In genomic region chr2:71070294-71071025, GRCh38 we compare ENCODE assay signal across 8 cellular contexts. TPM values are rescaled to one million over a fixed set of nuclear protein-coding genes. Genes with fewer than 3 reads are reported as not detected.
A peak's percentile ranks its signal among the peaks of the same experiment; 100 is the strongest.
DNase-seq lines count a peak whose midpoint lies in the region; ATAC-seq, FAIRE-seq and TF ChIP-seq lines count a peak whose summit lies in the region.

No MANE protein-coding gene starts in this region.

- no peak overlapping the region for H3K4me2 ChIP-seq in A549
- peak overlapping the region; percentile 87 for H3K4me2 ChIP-seq in neural cell (ENCODE audit: low read length)

- TF ChIP-seq EP300 in A549 (IDR thresholded peaks at IDR 0.05) (no peak), neural cell (conservative IDR thresholded peaks at IDR 0.05; ENCODE audit: poor library complexity, severe bottlenecking) (no peak)

- ATAC-seq in A549 (peak in 1 of 2 experiments; percentile 41; a peak in 3 of 6 replicates), HG03521 (IDR thresholded peaks at IDR 0.05; ENCODE audit: unreplicated experiment) (no peak), GM18517 (IDR thresholded peaks at IDR 0.05; ENCODE audit: unreplicated experiment) (no peak)

- H3K9me3 ChIP-seq in A549 (no peaks in the 10 kb centered on the region), neural cell (ENCODE audit: low read length) (no peaks in the 10 kb centered on the region)

- H3K9ac ChIP-seq in neural cell (ENCODE audit: low read length) = no peak overlapping the region

- H2AFZ ChIP-seq in neural cell (ENCODE audit: low read depth, low read length) = no peak overlapping the region

- H3K27me3 ChIP-seq in neural cell (ENCODE audit: insufficient read depth, low read depth, low read length) = no peaks in the 10 kb centered on the region

- no peaks in the 10 kb centered on the region for H4K20me1 ChIP-seq in neural cell (ENCODE audit: insufficient read depth)

- POLR2A ChIA-PET in A549 (lab: Yijun Ruan, JAX) (interaction anchor here (0.5 kb wide), 1 partner anchor 13 kb away, joined by 3 read pairs; no protein-coding TSS in a partner anchor), GM10248 (lab: Yijun Ruan, JAX) (interaction anchor here (1.6 kb wide), 1 partner anchor 60 kb away, joined by 9 read pairs; the partner anchor contains the start of genes MCEE and MPHOSPH10)

- H3K27ac ChIP-seq in A549 (no peak overlapping the region), coronary artery (peak overlapping the region in 1 of 2 donors; percentile 68), neural cell (ENCODE audit: low read length) (no peak overlapping the region)

- no peak for TF ChIP-seq POLR2A in A549 (IDR thresholded peaks at IDR 0.05; ENCODE audit: low read length)

- CTCF ChIA-PET in A549 (lab: Yijun Ruan, JAX) (interaction anchor here (0.6 to 4.0 kb wide), 13 partner anchors 9 to 206 kb away, joined by 3 to 18 read pairs (median 3); no protein-coding TSS in a partner anchor), GM10248 (lab: Yijun Ruan, JAX) (interaction anchor here (0.8 to 6.1 kb wide), 21 partner anchors 8 to 262 kb away, joined by 3 to 49 read pairs (median 5); partner anchors contain the start of genes MCEE, MPHOSPH10 and ZNF638)

- peak; percentile 21; the same call in 1 of the 3 replicates for TF ChIP-seq CTCF in A549 (IDR thresholded peaks at IDR 0.05)
- peak; percentile 32 for TF ChIP-seq CTCF in GM10248 (IDR thresholded peaks at IDR 0.05; ENCODE audit: control extremely low read depth, extremely low read depth, low read depth, missing control alignments)
- TF ChIP-seq CTCF in coronary artery (IDR thresholded peaks at IDR 0.05) = no peak
- TF ChIP-seq CTCF in neural cell (IDR thresholded peaks at IDR 0.05; ENCODE audit: poor library complexity, severe bottlenecking) = peak; percentile 62

- TF ChIP-seq RAD21 in A549 (conservative IDR thresholded peaks at IDR 0.05 in 1 of 2, IDR thresholded peaks at IDR 0.05 in 1 of 2) = peak in 1 of 2 experiments; percentile 31; a peak in 2 of 5 replicates
- TF ChIP-seq RAD21 in neural cell (conservative IDR thresholded peaks at IDR 0.05) = peak; percentile 51

- no peaks in the 10 kb centered on the region for H3F3A ChIP-seq in neural cell (ENCODE audit: insufficient read depth, low read length, poor library complexity, severe bottlenecking)

- no peak overlapping the region for H3K4me3 ChIP-seq in A549
- peak overlapping the region; percentile 89 for H3K4me3 ChIP-seq in coronary artery
- peak overlapping the region; percentile 79 for H3K4me3 ChIP-seq in neural cell (ENCODE audit: low read length)

- WGBS in A549 (ENCODE audit: missing lambda C conversion rate) = 66% methylated on average over 10 of the region's 10 CpGs

- H3K4me1 ChIP-seq in A549 = peaks cover 12% of the 10 kb centered on the region; the same call in 2 of the 3 replicates

- no peak for FAIRE-seq in A549 (lab: Jason Lieb, UNC)

- peak; percentile 58 to 70 for DNase-seq in A549 (ENCODE audit: low read depth in 1 of 2, low spot score in 1 of 2)
- DNase-seq in GM10248 (ENCODE audit: extremely low spot score) = peak; percentile 27
- peak; percentile 22 to 63 for DNase-seq in NOMO-1 (lab: John Stamatoyannopoulos, UW; ENCODE audit: unreplicated experiment in 2 of 2)
- no peak for DNase-seq in coronary artery (ENCODE audit: low spot score)
- no peak for DNase-seq in NCI-H1092 treated with DMSO at 0.1 percent for 48 hours (lab: John Stamatoyannopoulos, UW)

- no peaks in the 10 kb centered on the region for H3K9me2 ChIP-seq in neural cell (ENCODE audit: insufficient read depth, low read length)

- H3K36me3 ChIP-seq in neural cell (ENCODE audit: insufficient read depth, low read length) = no peaks in the 10 kb centered on the region

- peaks cover 28% of the 10 kb centered on the region for H3K79me2 ChIP-seq in neural cell (replicated peaks; ENCODE audit: insufficient read depth, low read length)

TF ChIP-seq in A549, 52 proteins besides CTCF, POLR2A, EP300 and RAD21 (continues in another document):
- TF ChIP-seq ZFP36 (IDR thresholded peaks at IDR 0.05; ENCODE audit: borderline replicate concordance, partially characterized antibody) (no peak), ZNF302 (CRISPR knock-in tag; IDR thresholded peaks at IDR 0.05) (no peak), MYC (IDR thresholded peaks at IDR 0.05; ENCODE audit: borderline replicate concordance, low read length) (no peak), TFCP2L1 (CRISPR knock-in tag; IDR thresholded peaks at IDR 0.05) (no peak), NPAS2 (CRISPR knock-in tag; IDR thresholded peaks at IDR 0.05; ENCODE audit: borderline replicate concordance) (no peak), HOXB5 (CRISPR knock-in tag; IDR thresholded peaks at IDR 0.05) (no peak)
- TF ChIP-seq, protein P1, sequence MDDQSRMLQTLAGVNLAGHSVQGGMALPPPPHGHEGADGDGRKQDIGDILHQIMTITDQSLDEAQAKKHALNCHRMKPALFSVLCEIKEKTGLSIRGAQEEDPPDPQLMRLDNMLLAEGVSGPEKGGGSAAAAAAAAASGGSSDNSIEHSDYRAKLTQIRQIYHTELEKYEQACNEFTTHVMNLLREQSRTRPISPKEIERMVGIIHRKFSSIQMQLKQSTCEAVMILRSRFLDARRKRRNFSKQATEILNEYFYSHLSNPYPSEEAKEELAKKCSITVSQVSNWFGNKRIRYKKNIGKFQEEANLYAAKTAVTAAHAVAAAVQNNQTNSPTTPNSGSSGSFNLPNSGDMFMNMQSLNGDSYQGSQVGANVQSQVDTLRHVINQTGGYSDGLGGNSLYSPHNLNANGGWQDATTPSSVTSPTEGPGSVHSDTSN (IDR thresholded peaks at IDR 0.05) = no peak
- TF ChIP-seq, protein P2, sequence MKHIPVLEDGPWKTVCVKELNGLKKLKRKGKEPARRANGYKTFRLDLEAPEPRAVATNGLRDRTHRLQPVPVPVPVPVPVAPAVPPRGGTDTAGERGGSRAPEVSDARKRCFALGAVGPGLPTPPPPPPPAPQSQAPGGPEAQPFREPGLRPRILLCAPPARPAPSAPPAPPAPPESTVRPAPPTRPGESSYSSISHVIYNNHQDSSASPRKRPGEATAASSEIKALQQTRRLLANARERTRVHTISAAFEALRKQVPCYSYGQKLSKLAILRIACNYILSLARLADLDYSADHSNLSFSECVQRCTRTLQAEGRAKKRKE (CRISPR knock-in tag; IDR thresholded peaks at IDR 0.05; ENCODE audit: low read depth) = no peak

TF ChIP-seq in neural cell, 6 proteins besides CTCF, POLR2A, EP300 and RAD21:
- TF ChIP-seq SMC3 (conservative IDR thresholded peaks at IDR 0.05; ENCODE audit: poor library complexity) (peak; percentile 68), POLR2AphosphoS5 (IDR thresholded peaks at IDR 0.05) (no peak), REST (IDR thresholded peaks at IDR 0.05; ENCODE audit: borderline replicate concordance) (no peak), EZH2 (IDR thresholded peaks at IDR 0.05; ENCODE audit: borderline replicate concordance, insufficient read depth, low read length, poor library complexity, severe bottlenecking) (no peak), TAF1 (IDR thresholded peaks at IDR 0.05; ENCODE audit: low read depth) (no peak), MXI1 (conservative IDR thresholded peaks at IDR 0.05; ENCODE audit: poor library complexity, severe bottlenecking) (no peak)

RNA-seq across cellular contexts. Expression of gene NAGK, which starts 2.0 kb away (rescaled TPM):
- 41.2 and 42.2 TPM in 2 replicates for polyA plus RNA-seq in A549 (2011; rRNA removed)
- 61.5 and 66.0 TPM in 2 replicates for polyA plus RNA-seq in A549 (2012; cell fraction: cytosol; rRNA removed)
- 94.0 and 105 TPM in 2 replicates for polyA plus RNA-seq in A549 (2012; cell fraction: nucleus; rRNA removed)
- 93.6 to 134 TPM (median 119 TPM) in 3 replicates for polyA plus RNA-seq in A549 (2017; fragmentation: RNase III; extraction: RNeasy Plus Mini Kit Qiagen cat#74134 plus additional on column Dnase treatment)
- polyA minus RNA-seq in A549 (2011; rRNA and poly(A)+ RNA removed) = 35.5 and 36.3 TPM in 2 replicates
- 123 and 180 TPM in 2 replicates for polyA plus RNA-seq in neural cell
- polyA minus RNA-seq in neural cell = 65.2 and 74.0 TPM in 2 replicates

RNA-seq across cellular contexts. Expression of gene MCEE, which starts 59.6 kb away (rescaled TPM):
- polyA plus RNA-seq in A549 (2011; rRNA removed) (15.8 and 17.7 TPM in 2 replicates), A549 (2017; fragmentation: RNase III; extraction: RNeasy Plus Mini Kit Qiagen cat#74134 plus additional on column Dnase treatment) (9.7 to 10.7 TPM (median 10.3 TPM) in 3 replicates), neural cell (25.9 and 28.3 TPM in 2 replicates)
- polyA plus RNA-seq in A549 (2012; cell fraction: cytosol; rRNA removed) = 6.0 and 6.5 TPM in 2 replicates
- polyA plus RNA-seq in A549 (2012; cell fraction: nucleus; rRNA removed) = 5.1 and 5.7 TPM in 2 replicates
- polyA minus RNA-seq in A549 (2011; rRNA and poly(A)+ RNA removed) = 4.2 and 5.2 TPM in 2 replicates
- 6.8 TPM in 2 replicates for polyA minus RNA-seq in neural cell

RNA-seq across cellular contexts. Expression of gene MPHOSPH10, which starts 60.0 kb away (rescaled TPM):
- polyA plus RNA-seq in A549 (2011; rRNA removed) (25.9 and 51.7 TPM in 2 replicates), A549 (2017; fragmentation: RNase III; extraction: RNeasy Plus Mini Kit Qiagen cat#74134 plus additional on column Dnase treatment) (39.2 to 43.8 TPM (median 41.1 TPM) in 3 replicates), neural cell (38.8 and 39.0 TPM in 2 replicates)
- polyA plus RNA-seq in A549 (2012; cell fraction: cytosol; rRNA removed) = 7.9 and 10.6 TPM in 2 replicates
- 6.7 and 11.1 TPM in 2 replicates for polyA plus RNA-seq in A549 (2012; cell fraction: nucleus; rRNA removed)
- polyA minus RNA-seq in A549 (2011; rRNA and poly(A)+ RNA removed) = 10.0 and 10.1 TPM in 2 replicates
- 38.0 and 45.4 TPM in 2 replicates for polyA minus RNA-seq in neural cell

Comparison
In these comparisons a context has a peak if more than half of its experiments do, and no peak if none do; other contexts are left out.
1. DNase-seq: peak in A549 (2 of 2), GM10248 (single experiment) and NOMO-1 (2 of 2); none in coronary artery (single experiment) and NCI-H1092 treated with DMSO at 0.1 percent for 48 hours (single experiment).